8 cellular contexts compared by ENCODE assay signal in the genomic region with DNA sequence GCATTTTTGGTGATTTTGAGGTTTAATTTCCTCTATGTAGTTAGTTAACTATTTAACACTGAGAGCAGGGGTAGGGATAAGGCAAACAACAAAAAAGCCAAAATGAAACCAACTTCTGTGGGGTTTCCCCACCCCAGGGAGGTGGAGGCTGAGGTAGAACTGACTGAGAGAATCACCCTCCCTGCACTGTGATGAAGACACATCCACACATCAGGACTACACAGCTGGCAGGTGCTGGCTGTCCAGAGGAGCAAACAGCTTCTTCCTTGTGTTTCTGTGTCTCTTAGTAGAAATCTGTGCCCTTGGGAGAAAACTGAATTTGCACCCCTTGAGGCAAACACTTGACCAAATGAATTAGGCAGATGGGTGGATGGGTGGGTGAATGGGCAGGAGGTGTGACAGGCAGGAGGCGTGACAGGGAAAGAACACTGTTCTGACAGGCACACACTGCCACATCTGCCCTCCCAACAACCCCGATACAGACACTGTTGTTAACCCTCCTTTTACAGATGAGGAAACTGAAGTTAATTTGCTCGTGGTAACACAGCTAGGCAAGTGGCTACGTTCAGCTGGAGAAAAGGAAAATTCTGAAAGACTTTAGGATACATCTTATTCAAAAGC.
DNase-seq lines count a peak whose midpoint lies in the region; ATAC-seq and TF ChIP-seq lines count a peak whose summit lies in the region.

No MANE protein-coding gene starts in this region.

- no peak overlapping the region for H3K4me3 ChIP-seq in WERI-Rb-1 (ENCODE audit: low read depth, low read length)

- H3K36me3 Mint-ChIP-seq in naive B cell (no peaks in the 10 kb centered on the region), nephron progenitor cell (ENCODE audit: low read depth) (no peaks in the 10 kb centered on the region)

- H3K27me3 Mint-ChIP-seq in naive B cell (no peaks in the 10 kb centered on the region), nephron progenitor cell (ENCODE audit: low read depth, poor library complexity) (peaks cover 36% of the 10 kb centered on the region)

- H3K27ac ChIP-seq in WERI-Rb-1, result no peak overlapping the region

- DNase-seq in activated CD4-positive, CD25-positive, alpha-beta regulatory T cell treated with anti-CD3 and anti-CD28 coated beads, Interleukin-2, amount 50 U/mL, for 72 hours, result peak; percentile 58
- DNase-seq in naive B cell (no peak), NCI-H2171 (lab: John Stamatoyannopoulos, UW) (no peak), WERI-Rb-1 (no peak), COR-L47 (lab: John Stamatoyannopoulos, UW) (no peak), nephron progenitor cell (no peak)

- H3K9me3 Mint-ChIP-seq in naive B cell (peaks cover 0 to 3% (median 0%) of the 10 kb centered on the region in 7 donors), nephron progenitor cell (peaks cover 6% of the 10 kb centered on the region)

- no peaks in the 10 kb centered on the region for H3K27me3 ChIP-seq in WERI-Rb-1 (ENCODE audit: insufficient read depth, low read depth, severe bottlenecking)

- H3K36me3 ChIP-seq in WERI-Rb-1, result no peaks in the 10 kb centered on the region

- H3K4me1 Mint-ChIP-seq in naive B cell (peaks cover 38 to 65% (median 48%) of the 10 kb centered on the region in 3 donors), nephron progenitor cell (no peaks in the 10 kb centered on the region)

- no peak for TF ChIP-seq CTCF in WERI-Rb-1 (IDR thresholded peaks at IDR 0.05; ENCODE audit: low read depth, low read length)
- TF ChIP-seq CTCF in nephron progenitor cell (IDR thresholded peaks at IDR 0.05), result no peak

- H3K4me3 Mint-ChIP-seq in naive B cell (peak overlapping the region; percentile 44 to 93 (median 76)), nephron progenitor cell (no peak overlapping the region)

- H3K27ac Mint-ChIP-seq in naive B cell (peak overlapping the region; percentile 9 to 94 (median 81)), nephron progenitor cell (no peak overlapping the region)

- ATAC-seq in GM19023 (IDR thresholded peaks at IDR 0.05; ENCODE audit: unreplicated experiment), result peak; percentile 56
- ATAC-seq in HG02943 (IDR thresholded peaks at IDR 0.05; ENCODE audit: low read depth, unreplicated experiment), result peak; percentile 44
- ATAC-seq in naive B cell (ENCODE audit: low read depth in 2 of 2), result peak; percentile 59 to 67

- no peaks in the 10 kb centered on the region for H3K9me3 ChIP-seq in WERI-Rb-1 (ENCODE audit: severe bottlenecking)
